Comparison of ENCODE assay signal across 1 cellular context in the genomic region with DNA sequence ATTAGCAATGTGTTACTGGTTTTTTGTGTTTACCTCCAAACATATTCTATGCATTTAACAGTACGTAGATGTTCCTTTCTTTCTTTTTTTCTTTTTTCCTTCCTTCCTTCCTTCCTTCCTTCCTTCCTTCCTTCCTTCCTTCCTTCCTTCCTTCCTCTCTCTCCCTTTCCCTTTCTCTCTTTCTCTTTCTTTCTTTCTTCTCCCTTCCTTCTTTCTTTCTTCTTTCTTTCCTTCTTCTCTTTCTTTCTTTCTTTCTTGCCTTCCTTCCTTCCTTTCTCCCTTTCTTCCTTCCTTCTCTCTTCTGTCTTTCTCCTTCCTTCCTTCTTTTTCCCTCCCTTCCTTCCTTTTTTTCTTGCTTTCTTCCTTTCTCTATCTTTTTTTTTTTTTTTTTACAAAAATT.
TF ChIP-seq lines count a peak whose summit lies in the region.

No MANE protein-coding gene starts in this region.

TF ChIP-seq in SK-N-SH treated with all-trans-retinoic acid at 6 μM for 48 hours, 23 proteins besides CTCF, POLR2A, EP300 and RAD21 (continued from another document):
- TF ChIP-seq, protein P1, sequence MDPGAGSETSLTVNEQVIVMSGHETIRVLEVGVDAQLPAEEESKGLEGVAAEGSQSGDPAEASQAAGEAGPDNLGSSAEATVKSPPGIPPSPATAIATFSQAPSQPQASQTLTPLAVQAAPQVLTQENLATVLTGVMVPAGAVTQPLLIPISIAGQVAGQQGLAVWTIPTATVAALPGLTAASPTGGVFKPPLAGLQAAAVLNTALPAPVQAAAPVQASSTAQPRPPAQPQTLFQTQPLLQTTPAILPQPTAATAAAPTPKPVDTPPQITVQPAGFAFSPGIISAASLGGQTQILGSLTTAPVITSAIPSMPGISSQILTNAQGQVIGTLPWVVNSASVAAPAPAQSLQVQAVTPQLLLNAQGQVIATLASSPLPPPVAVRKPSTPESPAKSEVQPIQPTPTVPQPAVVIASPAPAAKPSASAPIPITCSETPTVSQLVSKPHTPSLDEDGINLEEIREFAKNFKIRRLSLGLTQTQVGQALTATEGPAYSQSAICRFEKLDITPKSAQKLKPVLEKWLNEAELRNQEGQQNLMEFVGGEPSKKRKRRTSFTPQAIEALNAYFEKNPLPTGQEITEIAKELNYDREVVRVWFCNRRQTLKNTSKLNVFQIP (CRISPR knock-in tag; IDR thresholded peaks at IDR 0.05; ENCODE audit: borderline replicate concordance, low read depth): no peak
- TF ChIP-seq SNAI2 (CRISPR knock-in tag; IDR thresholded peaks at IDR 0.05) (no peak), ARNTL (CRISPR knock-in tag; IDR thresholded peaks at IDR 0.05; ENCODE audit: borderline replicate concordance, low read depth) (no peak), PPARA (CRISPR knock-in tag; IDR thresholded peaks at IDR 0.05; ENCODE audit: borderline replicate concordance) (no peak), ZC3H10 (CRISPR knock-in tag; IDR thresholded peaks at IDR 0.05) (no peak), ESRRG (CRISPR knock-in tag; IDR thresholded peaks at IDR 0.05) (no peak)
